Comparison of ENCODE assay signal across 30 cellular contexts in the genomic region with DNA sequence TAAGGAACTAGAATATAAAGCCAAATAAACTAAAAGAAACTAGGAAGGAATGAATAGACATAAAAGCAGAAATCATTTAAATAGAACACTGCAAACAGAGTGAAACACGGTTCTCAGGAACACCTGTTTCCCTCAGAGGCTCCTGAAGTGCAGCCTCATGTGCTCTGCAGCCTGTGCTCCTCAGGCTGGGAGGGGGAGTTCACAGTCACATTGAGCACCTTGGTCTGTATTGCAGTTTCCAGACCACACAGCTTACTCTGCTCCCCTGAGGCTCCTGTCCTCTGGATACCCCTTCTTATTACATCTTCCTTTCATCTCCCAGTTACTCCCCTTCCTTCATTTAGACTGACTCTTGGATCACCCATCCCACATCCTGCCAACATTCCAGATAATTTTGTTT. TPM values are rescaled to one million over a fixed set of nuclear protein-coding genes. Genes with fewer than 3 reads are reported as not detected.
"Had no signal": no experiment of that assay in that cellular context is flagged by ENCODE, and none has a peak within 500 bp of the region (broad histone marks: within the 10 kb centered on the region; RNA-seq: fewer than 3 reads in every experiment).

No MANE protein-coding gene starts in this region.

- H3K9me3 ChIP-seq: breast epithelium, colonic mucosa, Peyer's patch, SJSA1 had no signal

- H3K9ac ChIP-seq: KMS-11 had no signal

- H3K36me3 Mint-ChIP-seq: activated CD4-positive, alpha-beta memory T cell treated with anti-CD3 and anti-CD28 coated beads for 36 hours; activated naive CD4-positive, alpha-beta T cell treated with anti-CD3 and anti-CD28 coated beads, Interleukin-2, amount 10 ng/mL, durations not matched to agents 7 days and 5 days had no signal

- DNase-seq: activated CD4-positive, alpha-beta memory T cell treated with anti-CD3 and anti-CD28 coated beads for 36 hours; activated CD4-positive, alpha-beta T cell treated with anti-CD3 and anti-CD28 coated beads, Interleukin-2, amount 10 ng/mL, durations not matched to agents 7 days and 5 days; activated CD4-positive, CD25-positive, alpha-beta regulatory T cell treated with anti-CD3 and anti-CD28 coated beads, Interleukin-2, amount 50 U/mL, for 72 hours; activated gamma-delta T cell treated with Interleukin-2 at 50 U/mL for 16 hours; activated naive CD4-positive, alpha-beta T cell treated with anti-CD3 and anti-CD28 coated beads, Interleukin-2, amount 10 ng/mL, durations not matched to agents 7 days and 5 days; activated T-cell treated with anti-CD3 and anti-CD28 coated beads for 4 hours; activated T-cell treated with anti-CD3 and anti-CD28 coated beads, Interleukin-2, amount 50 U/mL, for 72 hours; aorta; caudate nucleus; colonic mucosa; MV-4-11; NCI-H146; NCI-H187 treated with DMSO at 0.1 percent for 48 hours; NCI-H2081 treated with DMSO at 0.1 percent for 48 hours; NCI-H446; NCI-H526 treated with DMSO at 0.1 percent for 48 hours; NCI-H82; Peyer's patch; SHP77; SW 1271 had no signal

- H3K9me3 Mint-ChIP-seq: activated CD4-positive, alpha-beta memory T cell treated with anti-CD3 and anti-CD28 coated beads for 36 hours; activated CD4-positive, alpha-beta T cell treated with anti-CD3 and anti-CD28 coated beads, Interleukin-2, amount 10 ng/mL, durations not matched to agents 7 days and 5 days; activated naive CD4-positive, alpha-beta T cell treated with anti-CD3 and anti-CD28 coated beads, Interleukin-2, amount 10 ng/mL, durations not matched to agents 7 days and 5 days; activated T-cell treated with anti-CD3 and anti-CD28 coated beads, Interleukin-2, amount 50 U/mL, for 72 hours; activated T-helper 2 cell treated with anti-CD3 and anti-CD28 coated beads, Interferon-gamma antibody, Interleukin-2, Interleukin-4, amounts not matched to agents 10 μg/mL and 5 μg/mL and 100 μg/mL, durations not matched to agents 14 hours and 24 hours and 36 hours; T-helper 2 cell treated with Interferon-gamma antibody and Interleukin-4, amounts not matched to agents 5 μg/mL and 100 μg/mL, for 36 hours had no signal

- H3K27me3 ChIP-seq: breast epithelium, colonic mucosa, Peyer's patch, SJSA1 had no signal

- H3K4me3 Mint-ChIP-seq: activated CD4-positive, alpha-beta memory T cell treated with anti-CD3 and anti-CD28 coated beads for 36 hours; activated CD4-positive, alpha-beta T cell treated with anti-CD3 and anti-CD28 coated beads, Interleukin-2, amount 10 ng/mL, durations not matched to agents 7 days and 5 days; activated naive CD4-positive, alpha-beta T cell treated with anti-CD3 and anti-CD28 coated beads, Interleukin-2, amount 10 ng/mL, durations not matched to agents 7 days and 5 days; activated T-cell treated with anti-CD3 and anti-CD28 coated beads, Interleukin-2, amount 50 U/mL, for 72 hours; T-helper 2 cell treated with Interferon-gamma antibody and Interleukin-4, amounts not matched to agents 5 μg/mL and 100 μg/mL, for 36 hours had no signal

- H3K4me1 ChIP-seq: breast epithelium, colonic mucosa, Peyer's patch, SJSA1 had no signal

- H3K4me1 Mint-ChIP-seq: activated CD4-positive, alpha-beta T cell treated with anti-CD3 and anti-CD28 coated beads, Interleukin-2, amount 10 ng/mL, durations not matched to agents 7 days and 5 days; activated naive CD4-positive, alpha-beta T cell treated with anti-CD3 and anti-CD28 coated beads, Interleukin-2, amount 10 ng/mL, durations not matched to agents 7 days and 5 days had no signal

- H3K4me2 ChIP-seq: KMS-11 had no signal

- H3K27ac Mint-ChIP-seq: activated CD4-positive, alpha-beta memory T cell treated with anti-CD3 and anti-CD28 coated beads for 36 hours; activated CD4-positive, alpha-beta T cell treated with anti-CD3 and anti-CD28 coated beads, Interleukin-2, amount 10 ng/mL, durations not matched to agents 7 days and 5 days; activated naive CD4-positive, alpha-beta T cell treated with anti-CD3 and anti-CD28 coated beads, Interleukin-2, amount 10 ng/mL, durations not matched to agents 7 days and 5 days; activated T-cell treated with anti-CD3 and anti-CD28 coated beads, Interleukin-2, amount 50 U/mL, for 72 hours; activated T-helper 2 cell treated with anti-CD3 and anti-CD28 coated beads, Interferon-gamma antibody, Interleukin-2, Interleukin-4, amounts not matched to agents 10 μg/mL and 5 μg/mL and 100 μg/mL, durations not matched to agents 14 hours and 24 hours and 36 hours; T-helper 2 cell treated with Interferon-gamma antibody and Interleukin-4, amounts not matched to agents 5 μg/mL and 100 μg/mL, for 36 hours had no signal

- H3K27ac ChIP-seq: breast epithelium, colonic mucosa, KMS-11, Peyer's patch, SJSA1 had no signal

- ATAC-seq: activated T-cell treated with anti-CD3 and anti-CD28 coated beads, Interleukin-2, amount 50 U/mL, for 72 hours; SK-N-SH treated with all-trans-retinoic acid at 6 μM for 48 hours had no signal

- H3K36me3 ChIP-seq: breast epithelium, colonic mucosa, Peyer's patch, SJSA1 had no signal

- H3K4me3 ChIP-seq: breast epithelium, colonic mucosa, Peyer's patch, SJSA1 had no signal

RNA-seq across cellular contexts. Expression of gene DCD, which starts 49.7 kb away (rescaled TPM):
- total RNA-seq: activated CD4-positive, alpha-beta memory T cell treated with anti-CD3 and anti-CD28 coated beads for 36 hours; activated CD4-positive, alpha-beta T cell treated with anti-CD3 and anti-CD28 coated beads, Interleukin-2, amount 10 ng/mL, durations not matched to agents 7 days and 5 days; activated CD8-positive, alpha-beta memory T cell treated with anti-CD3 and anti-CD28 coated beads for 36 hours; activated T-cell treated with anti-CD3 and anti-CD28 coated beads, Interleukin-2, amount 50 U/mL, for 72 hours; activated T-helper 2 cell treated with anti-CD3 and anti-CD28 coated beads, Interferon-gamma antibody, Interleukin-2, Interleukin-4, amounts not matched to agents 10 μg/mL and 5 μg/mL and 100 μg/mL, durations not matched to agents 14 hours and 24 hours and 36 hours; aorta; breast epithelium; cerebellum; colonic mucosa; MCF 10A; Peyer's patch; SJSA1; T-helper 1 cell treated with Interleukin-12 subunit alpha and Interleukin-12 subunit beta and Interleukin-4 antibody, amounts not matched to agents 30 ng/mL and 1 ng/mL, for 36 hours had no signal
- polyA plus RNA-seq: aorta had no signal
